In genomic region chr3:180646187-180646790, GRCh38 we compare ENCODE assay signal across 11 cellular contexts. TPM values are rescaled to one million over a fixed set of nuclear protein-coding genes. Genes with fewer than 3 reads are reported as not detected.
DNase-seq lines count a peak whose midpoint lies in the region; ATAC-seq and TF ChIP-seq lines count a peak whose summit lies in the region.
"Had no signal": no experiment of that assay in that cellular context is flagged by ENCODE, and none has a peak within 500 bp of the region (broad histone marks: within the 10 kb centered on the region; RNA-seq: fewer than 3 reads in every experiment).

No MANE protein-coding gene starts in this region.

- no peak overlapping the region for H3K4me3 Mint-ChIP-seq in naive thymus-derived CD8-positive, alpha-beta T cell

- no peak overlapping the region for H3K27ac ChIP-seq in brain microvascular endothelial cell

- H3K4me3 ChIP-seq in AG10803 (ENCODE audit: low read length) (no peak overlapping the region), brain microvascular endothelial cell (ENCODE audit: low read depth, low read length) (no peak overlapping the region)

- ATAC-seq in GM19452 (IDR thresholded peaks at IDR 0.05; ENCODE audit: unreplicated experiment), result peak; percentile 60
- ATAC-seq in HG03175 (IDR thresholded peaks at IDR 0.05; ENCODE audit: unreplicated experiment), result peak; percentile 62
- ATAC-seq in naive thymus-derived CD8-positive, alpha-beta T cell, result no peak

- in situ Hi-C loops in brain microvascular endothelial cell (cut with HindIII; ENCODE audit: low pct_ligation_motif_present, low sequenced_read_pairs), result no loop called here

- DNase-seq in AG10803 (ENCODE audit: low read depth), result no peak
- DNase-seq in brain microvascular endothelial cell, result no peak
- DNase-seq in naive thymus-derived CD8-positive, alpha-beta T cell, result no peak
- no peak for DNase-seq in SK-N-DZ (ENCODE audit: low spot score)
- DNase-seq in NCI-H2171 treated with DMSO at 0.1 percent for 48 hours (lab: John Stamatoyannopoulos, UW), result no peak
- no peak for DNase-seq in effector CD8-positive, alpha-beta T cell (lab: John Stamatoyannopoulos, UW)
- DNase-seq: trophoblast cell had no signal

- no peaks in the 10 kb centered on the region for H3K9me3 Mint-ChIP-seq in naive thymus-derived CD8-positive, alpha-beta T cell

- POLR2A ChIA-PET in naive thymus-derived CD8-positive, alpha-beta T cell (lab: Charles Lee), result no interaction called here

- no peak overlapping the region for H3K27ac Mint-ChIP-seq in naive thymus-derived CD8-positive, alpha-beta T cell

- no peaks in the 10 kb centered on the region for H3K36me3 ChIP-seq in brain microvascular endothelial cell (replicated peaks)

- TF ChIP-seq CTCF in AG10803 (conservative IDR thresholded peaks at IDR 0.05; ENCODE audit: low read length), result peak; percentile 26
- TF ChIP-seq CTCF in brain microvascular endothelial cell (IDR thresholded peaks at IDR 0.05; ENCODE audit: low read depth, low read length, missing control alignments), result peak; percentile 8

- H3K27me3 Mint-ChIP-seq in naive thymus-derived CD8-positive, alpha-beta T cell, result peaks cover 11 to 51% (median 29%) of the 10 kb centered on the region in 5 donors

- no peaks in the 10 kb centered on the region for H3K4me1 Mint-ChIP-seq in naive thymus-derived CD8-positive, alpha-beta T cell

- H3K36me3 Mint-ChIP-seq in naive thymus-derived CD8-positive, alpha-beta T cell, result no peaks in the 10 kb centered on the region

- H3K27me3 ChIP-seq in brain microvascular endothelial cell (replicated peaks), result no peaks in the 10 kb centered on the region

RNA-seq across cellular contexts. Expression of gene CCDC39, which starts 33.0 kb away (rescaled TPM):
- 1 to 10 TPM in 1 of 2 experiments, not detected in 1; 1.1 TPM for total RNA-seq in naive thymus-derived CD8-positive, alpha-beta T cell
- polyA plus RNA-seq in naive thymus-derived CD8-positive, alpha-beta T cell, result not detected
- 0.05 TPM in 1 of 2 replicates, not detected in the other for polyA plus RNA-seq in SK-N-DZ (2014; cell fraction: cytosol; rRNA removed)
- not detected in 2 replicates for polyA plus RNA-seq in SK-N-DZ (2014; cell fraction: nucleus; rRNA removed)
- total RNA-seq: NCI-H460 had no signal
- polyA plus RNA-seq: keratinocyte had no signal

RNA-seq across cellular contexts. Expression of gene TTC14, which starts 44.3 kb away (rescaled TPM):
- total RNA-seq in naive thymus-derived CD8-positive, alpha-beta T cell, result 100 to 1,000 TPM; 182 to 184 TPM
- 10 to 100 TPM; 13.7 to 26.7 (median 21.4) TPM for polyA plus RNA-seq in naive thymus-derived CD8-positive, alpha-beta T cell
- polyA plus RNA-seq in SK-N-DZ (2014; cell fraction: cytosol; rRNA removed), result 33.7 and 45.8 TPM in 2 replicates
- 262 and 287 TPM in 2 replicates for polyA plus RNA-seq in SK-N-DZ (2014; cell fraction: nucleus; rRNA removed)

Comparison
In these comparisons a context has a peak if more than half of its experiments do, and no peak if none do; other contexts are left out.
1. ATAC-seq: peak in GM19452 (single experiment) and HG03175 (single experiment); none in naive thymus-derived CD8-positive, alpha-beta T cell (0 of 2).